21 cellular contexts compared by ENCODE assay signal in the genomic region with DNA sequence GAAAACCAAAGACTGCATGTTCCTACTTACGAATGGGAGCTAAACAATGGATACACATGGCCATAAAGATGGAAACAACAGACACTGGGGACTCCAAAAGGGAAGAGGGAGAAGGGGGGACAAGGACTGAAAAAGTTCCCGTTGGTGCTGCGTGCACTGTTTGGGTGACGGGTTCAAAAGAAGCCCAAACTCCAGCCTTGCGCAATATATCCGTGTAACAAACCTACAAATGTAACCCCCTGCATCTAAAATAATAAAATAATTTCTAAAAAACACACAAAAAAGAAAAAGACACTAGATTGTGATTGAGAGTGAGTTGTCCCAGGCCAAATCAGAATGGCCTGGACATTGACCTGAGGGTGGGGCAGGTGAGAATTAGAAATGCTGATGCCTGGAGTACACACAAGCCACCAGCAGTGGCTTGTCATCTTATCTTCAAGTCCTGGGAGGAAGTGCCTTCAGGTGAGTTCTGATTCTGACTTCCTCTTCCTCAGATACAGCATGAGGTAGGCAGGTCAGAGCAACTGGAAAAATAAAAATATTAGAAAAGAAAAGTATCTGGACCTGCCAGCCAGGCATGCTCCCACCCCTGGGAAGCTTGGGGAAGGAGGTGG. TPM values are rescaled to one million over a fixed set of nuclear protein-coding genes. Genes with fewer than 3 reads are reported as not detected.
DNase-seq lines count a peak whose midpoint lies in the region; ATAC-seq and TF ChIP-seq lines count a peak whose summit lies in the region.
"Had no signal": no experiment of that assay in that cellular context is flagged by ENCODE, and none has a peak within 500 bp of the region (broad histone marks: within the 10 kb centered on the region; RNA-seq: fewer than 3 reads in every experiment).

No MANE protein-coding gene starts in this region.

- H3K4me3 Mint-ChIP-seq in endodermal cell: no peak overlapping the region
- H3K4me3 Mint-ChIP-seq: CD14-positive monocyte; CD4-positive, alpha-beta memory T cell; H9 had no signal

- H3K9me3 Mint-ChIP-seq in endodermal cell: no peaks in the 10 kb centered on the region
- H3K9me3 Mint-ChIP-seq: CD4-positive, alpha-beta memory T cell; H9 had no signal

- 94 to 100% methylated on average over 1 to 6 of the region's 6 CpGs for WGBS in endodermal cell (ENCODE audit: insufficient coverage in 1 of 2, insufficient read length in 1 of 2), 2 experiments

- no peak overlapping the region for H3K27ac ChIP-seq in endodermal cell (ENCODE audit: low read depth, low read length)
- no peak overlapping the region for H3K27ac ChIP-seq in substantia nigra (ENCODE audit: low read depth, low read length, poor library complexity, severe bottlenecking)
- H3K27ac ChIP-seq: BLaER1 had no signal

- no peak overlapping the region for H3K9ac ChIP-seq in endodermal cell (ENCODE audit: extremely low read depth, low read length, poor library complexity, severe bottlenecking)
- H3K9ac ChIP-seq: BLaER1 had no signal

- H3K4me1 Mint-ChIP-seq in endodermal cell: no peaks in the 10 kb centered on the region
- H3K4me1 Mint-ChIP-seq: CD4-positive, alpha-beta memory T cell; H9 had no signal

- no peaks in the 10 kb centered on the region for H3K27me3 ChIP-seq in endodermal cell (ENCODE audit: control insufficient read depth, insufficient read depth, low read length, poor library complexity, severe bottlenecking)
- H3K27me3 ChIP-seq: BLaER1 had no signal

- no peak overlapping the region for H3K4me3 ChIP-seq in endodermal cell (ENCODE audit: low read length)
- H3K4me3 ChIP-seq in mucosa of descending colon: no peak overlapping the region
- H3K4me3 ChIP-seq: BLaER1, GM12878 had no signal

- no peaks in the 10 kb centered on the region for H3K4me1 ChIP-seq in endodermal cell (ENCODE audit: control insufficient read depth, insufficient read depth, low read length)
- H3K4me1 ChIP-seq in mucosa of descending colon (ENCODE audit: low read depth): no peaks in the 10 kb centered on the region
- H3K4me1 ChIP-seq: BLaER1 had no signal

- no peak for TF ChIP-seq EP300 in Ishikawa (IDR thresholded peaks at IDR 0.05; ENCODE audit: borderline replicate concordance)

- peak; percentile 89 for ATAC-seq in mucosa of descending colon
- ATAC-seq in HG02970 (IDR thresholded peaks at IDR 0.05; ENCODE audit: low FRiP score, unreplicated experiment): no peak
- no peak for ATAC-seq in Right ventricle myocardium superior (ENCODE audit: poor library complexity)
- ATAC-seq: GM12878 had no signal

- DNase-seq in endodermal cell (no peak), mucosa of descending colon (peak in 1 of 3 donors; percentile 41), substantia nigra (lab: John Stamatoyannopoulos, UW) (no peak), Right ventricle myocardium superior (no peak), RKO (ENCODE audit: low spot score) (no peak)
- DNase-seq: AML-193; Calu3; CD4-positive, alpha-beta memory T cell; DMS 273 treated with DMSO at 0.1 percent for 48 hours; DMS53; DND-41; EL; GOT3; H9; KG1 had no signal

- H3K27ac Mint-ChIP-seq in endodermal cell: no peak overlapping the region
- H3K27ac Mint-ChIP-seq: CD4-positive, alpha-beta memory T cell; H9 had no signal

- H3K27me3 Mint-ChIP-seq in endodermal cell (ENCODE audit: insufficient read depth): no peaks in the 10 kb centered on the region

- intact Hi-C loops in mucosa of descending colon (cut with DNase I, micrococcal nuclease): no loop called here
- intact Hi-C loops in Right ventricle myocardium superior (cut with DNase I): no loop called here

- no peaks in the 10 kb centered on the region for H3K36me3 Mint-ChIP-seq in endodermal cell (ENCODE audit: low read depth)
- H3K36me3 Mint-ChIP-seq: CD14-positive monocyte; CD4-positive, alpha-beta memory T cell had no signal

- no peaks in the 10 kb centered on the region for H3K9me3 ChIP-seq in endodermal cell (ENCODE audit: control insufficient read depth, low read length)
- H3K9me3 ChIP-seq in mucosa of descending colon: no peaks in the 10 kb centered on the region
- H3K9me3 ChIP-seq: BLaER1 had no signal

- TF ChIP-seq CTCF in endodermal cell (conservative IDR thresholded peaks at IDR 0.05) (peak; percentile 24), mucosa of descending colon (IDR thresholded peaks at IDR 0.05) (no peak)

- no peaks in the 10 kb centered on the region for H3K36me3 ChIP-seq in endodermal cell (ENCODE audit: control insufficient read depth, insufficient read depth, low read length)
- H3K36me3 ChIP-seq in mucosa of descending colon (ENCODE audit: low read depth): no peaks in the 10 kb centered on the region
- H3K36me3 ChIP-seq: BLaER1 had no signal

- no peak for TF ChIP-seq RAD21 in Ishikawa (IDR thresholded peaks at IDR 0.05; ENCODE audit: low read depth)

TF ChIP-seq in Ishikawa, 13 proteins besides CTCF, POLR2A, EP300 and RAD21:
- no peak for TF ChIP-seq FOXM1 (IDR thresholded peaks at IDR 0.05; ENCODE audit: borderline replicate concordance, low read depth)
- TF ChIP-seq CEBPB (IDR thresholded peaks at IDR 0.05): peak; percentile 48; the same call in 1 of the 2 replicates

RNA-seq across cellular contexts. Expression of gene SPATA46, which starts 54.7 kb away (rescaled TPM):
- not detected for total RNA-seq in endodermal cell
- not detected for polyA plus RNA-seq in endodermal cell (2013, experiment 1 of 2)
- not detected for polyA plus RNA-seq in endodermal cell (2013, experiment 2 of 2)
- total RNA-seq in mucosa of descending colon: not detected
- not detected for total RNA-seq in Right ventricle myocardium superior
- total RNA-seq: Calu3; CD4-positive, alpha-beta memory T cell; G401; GM12878; H9 had no signal
- polyA plus RNA-seq: CD14-positive monocyte; CD4-positive, alpha-beta memory T cell; GM12878 had no signal

RNA-seq across cellular contexts. Expression of gene C1orf226, which starts 59.6 kb away (rescaled TPM):
- total RNA-seq in endodermal cell (1 to 10 TPM; 5.1 to 6.2 TPM), mucosa of descending colon (10 to 100 TPM; 29.1 to 31.2 (median 30.0) TPM), Right ventricle myocardium superior (5.3 TPM)
- polyA plus RNA-seq in endodermal cell (2013, experiment 1 of 2): 7.3 TPM
- polyA plus RNA-seq in endodermal cell (2013, experiment 2 of 2): 6.3 TPM
- total RNA-seq: CD4-positive, alpha-beta memory T cell; GM12878 had no signal
- polyA plus RNA-seq: CD4-positive, alpha-beta memory T cell; GM12878 had no signal
